In genomic region chr18:62999921-63000320, GRCh38 we compare ENCODE assay signal across 13 cellular contexts.
DNase-seq lines count a peak whose midpoint lies in the region; ATAC-seq and TF ChIP-seq lines count a peak whose summit lies in the region.
"Had no signal": no experiment of that assay in that cellular context is flagged by ENCODE, and none has a peak within 500 bp of the region (broad histone marks: within the 10 kb centered on the region; RNA-seq: fewer than 3 reads in every experiment).

No MANE protein-coding gene starts in this region.

- H3K27me3 Mint-ChIP-seq in Calu3 (ENCODE audit: unreplicated experiment), result no peaks in the 10 kb centered on the region
- H3K27me3 Mint-ChIP-seq in activated naive CD4-positive, alpha-beta T cell treated with anti-CD3 and anti-CD28 coated beads for 36 hours (ENCODE audit: low read depth), result no peaks in the 10 kb centered on the region

- peaks cover 32% of the 10 kb centered on the region for H3K36me3 Mint-ChIP-seq in Calu3 (ENCODE audit: insufficient read depth, unreplicated experiment)
- no peaks in the 10 kb centered on the region for H3K36me3 Mint-ChIP-seq in activated naive CD4-positive, alpha-beta T cell treated with anti-CD3 and anti-CD28 coated beads for 36 hours (ENCODE audit: low read depth)
- H3K36me3 Mint-ChIP-seq: CD14-positive monocyte; CD8-positive, alpha-beta T cell had no signal

- no peaks in the 10 kb centered on the region for H3K9me3 Mint-ChIP-seq in Calu3 (ENCODE audit: low read depth, unreplicated experiment)
- H3K9me3 Mint-ChIP-seq in activated naive CD4-positive, alpha-beta T cell treated with anti-CD3 and anti-CD28 coated beads for 36 hours, result no peaks in the 10 kb centered on the region
- H3K9me3 Mint-ChIP-seq: CD8-positive, alpha-beta T cell had no signal

- BruUV-seq in Calu3 (replicated peaks; lab: Mats Ljungman, UMichigan), result no TSS peak

- peak overlapping the region; percentile 89 for H3K27ac Mint-ChIP-seq in Calu3 (ENCODE audit: unreplicated experiment)
- H3K27ac Mint-ChIP-seq in activated naive CD4-positive, alpha-beta T cell treated with anti-CD3 and anti-CD28 coated beads for 36 hours, result no peak overlapping the region
- H3K27ac Mint-ChIP-seq: CD8-positive, alpha-beta T cell had no signal

- no peak overlapping the region for H3K4me3 Mint-ChIP-seq in Calu3 (ENCODE audit: low read depth, unreplicated experiment)
- no peak overlapping the region for H3K4me3 Mint-ChIP-seq in activated naive CD4-positive, alpha-beta T cell treated with anti-CD3 and anti-CD28 coated beads for 36 hours
- H3K4me3 Mint-ChIP-seq: CD14-positive monocyte; CD8-positive, alpha-beta T cell had no signal

- peaks cover 70% of the 10 kb centered on the region for H3K4me1 Mint-ChIP-seq in Calu3 (ENCODE audit: low read depth, unreplicated experiment)
- H3K4me1 Mint-ChIP-seq in activated naive CD4-positive, alpha-beta T cell treated with anti-CD3 and anti-CD28 coated beads for 36 hours (ENCODE audit: low read depth), result no peaks in the 10 kb centered on the region
- H3K4me1 Mint-ChIP-seq: CD14-positive monocyte had no signal

- no peak for DNase-seq in Calu3
- no peak for DNase-seq in body of pancreas
- DNase-seq in mucosa of gallbladder (ENCODE audit: low spot score), result peak; percentile 70
- DNase-seq in testis, result peak; percentile 9
- DNase-seq in NCI-H187 treated with DMSO at 0.1 percent for 48 hours (lab: John Stamatoyannopoulos, UW), result no peak
- no peak for DNase-seq in activated CD4-positive, alpha-beta T cell treated with anti-CD3 and anti-CD28 coated beads, Interleukin-2, amount 50 U/mL, for 4 hours
- DNase-seq in activated naive CD4-positive, alpha-beta T cell treated with anti-CD3 and anti-CD28 coated beads for 36 hours, result no peak
- DNase-seq: CD8-positive, alpha-beta T cell; COR-L47; DMS53; GF-D8 had no signal

- peak; percentile 2 for ATAC-seq in body of pancreas
- ATAC-seq: CD8-positive, alpha-beta T cell; HCT116 had no signal

- intact Hi-C loops in Calu3 (cut with micrococcal nuclease; ENCODE audit: unreplicated experiment), result no loop called here
- intact Hi-C loops in body of pancreas (cut with DNase I), result no loop called here
- intact Hi-C loops in testis (cut with DNase I; ENCODE audit: low total_unique reads), result loop anchor here (10.0 kb wide), 1 partner anchor 425 kb away; the partner anchor contains the start of gene VPS4B
- intact Hi-C loops in activated naive CD4-positive, alpha-beta T cell treated with anti-CD3 and anti-CD28 coated beads for 36 hours (cut with micrococcal nuclease), result no loop called here

- CTCF ChIA-PET in Calu3 (lab: Charles Lee), result interaction anchor here (0.5 to 1.2 kb wide), 4 partner anchors 17 to 306 kb away, joined by 3 to 8 read pairs (median 4); no protein-coding TSS in a partner anchor
- CTCF ChIA-PET in activated naive CD4-positive, alpha-beta T cell treated with anti-CD3 and anti-CD28 coated beads for 36 hours (lab: Charles Lee), result interaction anchor here (0.5 to 1.4 kb wide), 5 partner anchors 17 to 418 kb away, joined by 3 to 4 read pairs (median 3); no protein-coding TSS in a partner anchor

- peaks cover 15% of the 10 kb centered on the region for H3K4me1 ChIP-seq in body of pancreas
- H3K4me1 ChIP-seq in testis, result peaks cover 15% of the 10 kb centered on the region

- no peak overlapping the region for H3K4me3 ChIP-seq in body of pancreas
- no peak overlapping the region for H3K4me3 ChIP-seq in testis

- H3K9me3 ChIP-seq in body of pancreas (no peaks in the 10 kb centered on the region), testis (no peaks in the 10 kb centered on the region)

- H3K36me3 ChIP-seq in body of pancreas (replicated peaks in 1 of 2; ENCODE audit: insufficient read depth in 1 of 2, low read depth in 2 of 2) (no peaks in the 10 kb centered on the region), testis (ENCODE audit: low read depth, missing control alignments) (no peaks in the 10 kb centered on the region)

- TF ChIP-seq CTCF in Calu3 (IDR thresholded peaks at IDR 0.05; ENCODE audit: unreplicated experiment) (no peak), body of pancreas (IDR thresholded peaks at IDR 0.05) (no peak), testis (IDR thresholded peaks at IDR 0.05) (no peak)

- H3K27me3 ChIP-seq in body of pancreas (no peaks in the 10 kb centered on the region), testis (no peaks in the 10 kb centered on the region)

- 57 to 67% methylated on average over 6 of the region's 6 CpGs for WGBS in body of pancreas, 2 donors
- 75 to 77% methylated on average over 6 of the region's 6 CpGs for WGBS in testis, 2 donors

- H3K27ac ChIP-seq in body of pancreas, result peak overlapping the region in 1 of 4 donors; percentile 77
- no peak overlapping the region for H3K27ac ChIP-seq in testis

- TF ChIP-seq POLR2A in body of pancreas (IDR thresholded peaks at IDR 0.05), result no peak
- no peak for TF ChIP-seq POLR2A in testis (IDR thresholded peaks at IDR 0.05)

Comparison
In these comparisons a context has a peak if more than half of its experiments do, and no peak if none do; other contexts are left out.
1. DNase-seq: peak in mucosa of gallbladder (single experiment) and testis (single experiment); none in Calu3 (single experiment), body of pancreas (0 of 4), NCI-H187 treated with DMSO at 0.1 percent for 48 hours (single experiment), activated CD4-positive, alpha-beta T cell treated with anti-CD3 and anti-CD28 coated beads, Interleukin-2, amount 50 U/mL, for 4 hours (0 of 2) and activated naive CD4-positive, alpha-beta T cell treated with anti-CD3 and anti-CD28 coated beads for 36 hours (single experiment).